Comparison of ENCODE assay signal across 15 cellular contexts in the genomic region with DNA sequence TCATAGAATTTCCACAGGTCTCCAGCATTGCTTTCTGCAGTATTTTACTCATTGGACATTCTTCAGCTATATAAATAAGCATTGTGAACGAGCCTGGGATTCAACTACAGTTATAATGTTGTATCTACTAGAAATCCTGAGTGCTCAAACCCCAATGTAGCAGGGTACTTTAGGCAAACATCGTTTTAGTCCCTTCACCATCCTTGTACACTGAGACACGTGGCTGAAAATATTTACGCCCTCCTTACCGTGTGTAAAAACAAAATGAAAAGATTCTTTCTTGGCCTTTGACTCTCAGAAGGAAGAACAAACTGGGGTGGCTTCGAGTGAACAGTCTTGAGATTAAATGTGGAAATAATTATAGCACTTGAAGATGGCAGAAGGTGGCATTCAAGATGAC. TPM values are rescaled to one million over a fixed set of nuclear protein-coding genes. Genes with fewer than 3 reads are reported as not detected.
DNase-seq lines count a peak whose midpoint lies in the region; ATAC-seq and TF ChIP-seq lines count a peak whose summit lies in the region.
"Had no signal": no experiment of that assay in that cellular context is flagged by ENCODE, and none has a peak within 500 bp of the region (broad histone marks: within the 10 kb centered on the region; RNA-seq: fewer than 3 reads in every experiment).

No MANE protein-coding gene starts in this region.

- no peaks in the 10 kb centered on the region for H3K27me3 Mint-ChIP-seq in stimulated activated naive CD8-positive, alpha-beta T cell treated with anti-CD3 and anti-CD28 coated beads, Interleukin-15, Interleukin-2, amounts not matched to agents 100 ng/mL and 50 ng/mL, for 24 hours
- no peaks in the 10 kb centered on the region for H3K27me3 Mint-ChIP-seq in chondrocyte (ENCODE audit: low read depth)

- H3K9me3 Mint-ChIP-seq in stimulated activated naive CD8-positive, alpha-beta T cell treated with anti-CD3 and anti-CD28 coated beads, Interleukin-15, Interleukin-2, amounts not matched to agents 100 ng/mL and 50 ng/mL, for 24 hours = peaks cover 7% of the 10 kb centered on the region
- H3K9me3 Mint-ChIP-seq in chondrocyte (ENCODE audit: low read depth) = peaks cover 9% of the 10 kb centered on the region

- H3K4me3 ChIP-seq in SJSA1 = no peak overlapping the region
- H3K4me3 ChIP-seq: ascending aorta, heart left ventricle, vagina had no signal

- H3K27ac ChIP-seq in SJSA1 = peak overlapping the region; percentile 14; the same call in 1 of the 2 replicates
- H3K27ac ChIP-seq: ascending aorta, vagina had no signal

- peaks cover 43% of the 10 kb centered on the region for H3K36me3 Mint-ChIP-seq in stimulated activated naive CD8-positive, alpha-beta T cell treated with anti-CD3 and anti-CD28 coated beads, Interleukin-15, Interleukin-2, amounts not matched to agents 100 ng/mL and 50 ng/mL, for 24 hours (ENCODE audit: low read depth)
- peaks cover 11% of the 10 kb centered on the region for H3K36me3 Mint-ChIP-seq in chondrocyte (ENCODE audit: low read depth)

- no peak for ATAC-seq in stimulated activated naive CD8-positive, alpha-beta T cell treated with anti-CD3 and anti-CD28 coated beads, Interleukin-15, Interleukin-2, amounts not matched to agents 100 U/mL and 50 U/mL, for 24 hours
- no peak for ATAC-seq in HG02678 (IDR thresholded peaks at IDR 0.05; ENCODE audit: unreplicated experiment)
- ATAC-seq in GM18873 (IDR thresholded peaks at IDR 0.05; ENCODE audit: low FRiP score, unreplicated experiment) = no peak
- ATAC-seq: heart left ventricle had no signal

- DNase-seq in stimulated activated naive CD8-positive, alpha-beta T cell treated with anti-CD3 and anti-CD28 coated beads, Interleukin-15, Interleukin-2, amounts not matched to agents 100 U/mL and 50 U/mL, for 24 hours = no peak
- DNase-seq in SJSA1 (ENCODE audit: low read depth in 1 of 2, low spot score in 2 of 2) (no peak), chondrocyte (ENCODE audit: low spot score) (no peak), DMS 273 (lab: John Stamatoyannopoulos, UW; ENCODE audit: unreplicated experiment) (no peak)
- DNase-seq: activated CD4-positive, alpha-beta T cell treated with anti-CD3 and anti-CD28 coated beads, Interleukin-2, amount 50 U/mL, for 1 hour; GOT3; heart left ventricle; immature natural killer cell; KBM-7; SK-N-SH had no signal

- no peaks in the 10 kb centered on the region for H3K27me3 ChIP-seq in SJSA1 (replicated peaks)
- H3K27me3 ChIP-seq: ascending aorta, heart left ventricle, vagina had no signal

- peak overlapping the region; percentile 88 for H3K27ac Mint-ChIP-seq in stimulated activated naive CD8-positive, alpha-beta T cell treated with anti-CD3 and anti-CD28 coated beads, Interleukin-15, Interleukin-2, amounts not matched to agents 100 ng/mL and 50 ng/mL, for 24 hours
- H3K27ac Mint-ChIP-seq in chondrocyte (ENCODE audit: unreplicated experiment) = peak overlapping the region; percentile 2

- peaks cover 83% of the 10 kb centered on the region for H3K4me1 Mint-ChIP-seq in stimulated activated naive CD8-positive, alpha-beta T cell treated with anti-CD3 and anti-CD28 coated beads, Interleukin-15, Interleukin-2, amounts not matched to agents 100 ng/mL and 50 ng/mL, for 24 hours (ENCODE audit: low read depth)
- H3K4me1 Mint-ChIP-seq in chondrocyte (ENCODE audit: low read depth) = peaks cover 80% of the 10 kb centered on the region

- no peak for TF ChIP-seq CTCF in chondrocyte (IDR thresholded peaks at IDR 0.05)

- peaks cover 44% of the 10 kb centered on the region for H3K36me3 ChIP-seq in SJSA1
- H3K36me3 ChIP-seq: ascending aorta, heart left ventricle had no signal

- 0 out of 2 replicates have a peak, but pooled peaks cover 3% of the 10 kb centered on the region for H3K9me3 ChIP-seq in SJSA1 (replicated peaks)
- H3K9me3 ChIP-seq: vagina had no signal

- no peak overlapping the region for H3K4me3 Mint-ChIP-seq in stimulated activated naive CD8-positive, alpha-beta T cell treated with anti-CD3 and anti-CD28 coated beads, Interleukin-15, Interleukin-2, amounts not matched to agents 100 ng/mL and 50 ng/mL, for 24 hours
- H3K4me3 Mint-ChIP-seq in chondrocyte (ENCODE audit: unreplicated experiment) = no peak overlapping the region

- H3K4me1 ChIP-seq in SJSA1 (replicated peaks) = peaks cover 50% of the 10 kb centered on the region
- H3K4me1 ChIP-seq: ascending aorta had no signal

RNA-seq across cellular contexts. Expression of gene CDK6, which starts 25.2 kb away (rescaled TPM):
- total RNA-seq in SJSA1 (2014; rRNA removed; shearing (Covaris generic)) = 126 and 136 TPM in 2 replicates
- total RNA-seq in chondrocyte = 161 to 162 TPM (median 162 TPM) in 3 replicates
